9 cellular contexts compared by ENCODE assay signal in the genomic region with DNA sequence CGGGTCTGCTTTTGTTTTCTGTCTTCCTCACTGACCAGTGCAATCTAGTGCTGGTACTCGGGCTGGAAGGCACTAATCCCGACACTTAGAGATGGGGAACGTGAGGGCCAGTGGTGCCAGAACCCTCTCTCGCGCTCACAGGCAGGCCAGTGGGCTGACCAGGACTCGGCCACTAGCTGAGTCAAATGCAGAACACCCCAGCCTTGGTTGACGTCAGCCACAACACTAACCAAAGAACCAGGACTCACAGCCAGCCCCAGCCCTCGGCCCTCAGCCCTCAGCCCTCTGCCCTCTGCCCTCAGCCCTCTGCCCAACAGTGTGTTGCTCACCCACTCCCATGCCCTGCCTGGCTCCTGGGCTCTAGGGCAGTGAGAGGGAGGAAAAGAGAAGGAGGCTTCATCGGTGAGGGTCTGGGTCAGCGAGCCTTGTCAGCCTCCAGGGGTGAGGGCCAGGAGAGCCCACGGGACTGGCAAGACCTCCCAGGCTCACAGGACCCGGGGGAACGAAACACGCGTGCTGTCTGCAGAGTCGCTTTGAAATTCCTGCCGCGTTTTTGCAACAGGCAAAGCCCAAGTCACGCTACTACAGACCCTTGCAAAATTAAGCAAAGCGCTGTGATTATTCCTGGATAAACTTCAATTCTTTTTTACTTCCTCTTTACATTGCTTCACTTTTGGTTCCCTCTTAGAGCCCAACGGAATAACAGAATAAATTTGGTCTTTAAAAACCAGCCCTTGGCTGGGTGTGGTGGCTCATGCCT. TPM values are rescaled to one million over a fixed set of nuclear protein-coding genes. Genes with fewer than 3 reads are reported as not detected.
DNase-seq lines count a peak whose midpoint lies in the region; ATAC-seq and TF ChIP-seq lines count a peak whose summit lies in the region.
"Had no signal": no experiment of that assay in that cellular context is flagged by ENCODE, and none has a peak within 500 bp of the region (broad histone marks: within the 10 kb centered on the region; RNA-seq: fewer than 3 reads in every experiment).

No MANE protein-coding gene starts in this region.

- peak overlapping the region; percentile 26; the same call in 1 of the 2 replicates for H3K27ac ChIP-seq in BLaER1
- H3K27ac ChIP-seq in RWPE2 (ENCODE audit: poor library complexity, severe bottlenecking) = peak overlapping the region; percentile 47
- peak overlapping the region; percentile 71 for H3K27ac ChIP-seq in fibroblast of lung (ENCODE audit: insufficient read depth, low read length)

- H3K36me3 ChIP-seq in BLaER1 (peaks cover 56% of the 10 kb centered on the region), RWPE2 (ENCODE audit: low read depth) (peaks cover 13% of the 10 kb centered on the region), fibroblast of lung (ENCODE audit: control insufficient read depth, insufficient read depth, low read length) (no peaks in the 10 kb centered on the region)

- H3K9me3 Mint-ChIP-seq in osteocyte (ENCODE audit: unreplicated experiment) = no peaks in the 10 kb centered on the region
- H3K9me3 Mint-ChIP-seq: nephron progenitor cell had no signal

- H3K4me3 Mint-ChIP-seq in osteocyte (ENCODE audit: unreplicated experiment) = peak overlapping the region; percentile 64
- H3K4me3 Mint-ChIP-seq: nephron progenitor cell had no signal

- H3K4me2 ChIP-seq in BLaER1 (peak overlapping the region; percentile 58), fibroblast of lung (ENCODE audit: extremely low read depth, insufficient read depth, low read length) (peak overlapping the region; percentile 79)

- no peaks in the 10 kb centered on the region for H3K27me3 Mint-ChIP-seq in osteocyte (ENCODE audit: unreplicated experiment)

- H3K9me3 ChIP-seq in BLaER1 (no peaks in the 10 kb centered on the region), RWPE2 (ENCODE audit: severe bottlenecking) (no peaks in the 10 kb centered on the region), fibroblast of lung (ENCODE audit: control insufficient read depth, insufficient read depth, low read depth, low read length) (no peaks in the 10 kb centered on the region)

- H3K4me3 ChIP-seq in BLaER1 = no peak overlapping the region
- H3K4me3 ChIP-seq in RWPE2 (ENCODE audit: severe bottlenecking) = peak overlapping the region; percentile 10
- peak overlapping the region; percentile 27 to 57 (median 35) for H3K4me3 ChIP-seq in fibroblast of lung (replicated peaks in 1 of 4; ENCODE audit: control extremely low read depth in 1 of 4, insufficient read depth in 1 of 4, low read depth in 3 of 4, low read length in 4 of 4)

- H3K27me3 ChIP-seq in BLaER1 (no peaks in the 10 kb centered on the region), RWPE2 (ENCODE audit: insufficient read depth, poor library complexity, severe bottlenecking) (no peaks in the 10 kb centered on the region), fibroblast of lung (ENCODE audit: control insufficient read depth, insufficient read depth, low read length) (no peaks in the 10 kb centered on the region)

- peak; percentile 47 for DNase-seq in RWPE2 (ENCODE audit: low spot score)
- DNase-seq in fibroblast of lung (ENCODE audit: low read depth in 2 of 2) = peak; percentile 66 to 76
- DNase-seq in osteocyte (ENCODE audit: extremely low spot score, unreplicated experiment) = no peak
- DNase-seq in NCI-H2029 (lab: John Stamatoyannopoulos, UW) = no peak
- no peak for DNase-seq in NCI-H2196 treated with DMSO at 0.1 percent for 48 hours (lab: John Stamatoyannopoulos, UW; ENCODE audit: unreplicated experiment)
- DNase-seq in NCI-H128 (lab: John Stamatoyannopoulos, UW; ENCODE audit: unreplicated experiment) = no peak

- H2AFZ ChIP-seq in fibroblast of lung (ENCODE audit: low read length) = peak overlapping the region; percentile 31

- peaks cover 56% of the 10 kb centered on the region for H3K4me1 Mint-ChIP-seq in osteocyte (ENCODE audit: unreplicated experiment)

- H3K27ac Mint-ChIP-seq in osteocyte (ENCODE audit: unreplicated experiment) = peak overlapping the region; percentile 91

- TF ChIP-seq CTCF in RWPE2 (IDR thresholded peaks at IDR 0.05; ENCODE audit: poor library complexity, severe bottlenecking) (no peak), fibroblast of lung (conservative IDR thresholded peaks at IDR 0.05 in 1 of 2, IDR thresholded peaks at IDR 0.05 in 1 of 2; ENCODE audit: low read depth in 1 of 2, low read length in 2 of 2) (no peak), osteocyte (IDR thresholded peaks at IDR 0.05) (no peak)

- H3K9ac ChIP-seq in BLaER1 (0 out of 2 replicates have a peak overlapping the region, but pooled peaks have one; percentile 19), fibroblast of lung (ENCODE audit: insufficient read depth, low read length) (peak overlapping the region; percentile 41)

- peaks cover 39% of the 10 kb centered on the region for H3K4me1 ChIP-seq in BLaER1
- peaks cover 8% of the 10 kb centered on the region for H3K4me1 ChIP-seq in RWPE2 (ENCODE audit: insufficient read depth, poor library complexity, severe bottlenecking)
- peaks cover 31% of the 10 kb centered on the region for H3K4me1 ChIP-seq in fibroblast of lung (ENCODE audit: control insufficient read depth, extremely low read depth, insufficient read depth, low read length)

- H4K20me1 ChIP-seq in BLaER1 = peaks cover 100% of the 10 kb centered on the region
- peaks cover 4% of the 10 kb centered on the region for H4K20me1 ChIP-seq in fibroblast of lung (ENCODE audit: control insufficient read depth, extremely low read depth, insufficient read depth, low read length)

- H3K36me3 Mint-ChIP-seq in osteocyte (ENCODE audit: unreplicated experiment) = peaks cover 2% of the 10 kb centered on the region

- peak; percentile 11 for ATAC-seq in RWPE2 (ENCODE audit: low read depth)
- ATAC-seq in HG03139 (IDR thresholded peaks at IDR 0.05; ENCODE audit: unreplicated experiment) = no peak

- H3K79me2 ChIP-seq in fibroblast of lung (ENCODE audit: control insufficient read depth, insufficient read depth, low read length) = no peaks in the 10 kb centered on the region

RNA-seq across cellular contexts. Expression of a gene that starts 27.5 kb away (rescaled TPM):
- total RNA-seq in fibroblast of lung = 20.5 and 30.9 TPM in 2 replicates
- 28.2 and 38.2 TPM in 2 replicates for polyA plus RNA-seq in fibroblast of lung
- polyA plus RNA-seq in fibroblast of lung (2012) = 27.0 and 40.8 TPM in 2 replicates
- 31.9 and 49.4 TPM in 2 replicates for polyA minus RNA-seq in fibroblast of lung (ENCODE audit: low replicate concordance)
- total RNA-seq in osteocyte = 53.1 and 64.7 TPM in 2 replicates

RNA-seq across cellular contexts. Expression of a gene that starts 49.4 kb away (rescaled TPM):
- total RNA-seq in fibroblast of lung (29.2 and 32.6 TPM in 2 replicates), osteocyte (44.1 and 48.3 TPM in 2 replicates)
- polyA plus RNA-seq in fibroblast of lung = 17.4 and 33.5 TPM in 2 replicates
- polyA plus RNA-seq in fibroblast of lung (2012) = 19.4 and 30.3 TPM in 2 replicates
- 13.2 and 24.7 TPM in 2 replicates for polyA minus RNA-seq in fibroblast of lung (ENCODE audit: low replicate concordance)

Comparison
In these comparisons a context has a peak if more than half of its experiments do, and no peak if none do; other contexts are left out.
1. DNase-seq: peak in RWPE2 (single experiment) and fibroblast of lung (2 of 2); none in osteocyte (single experiment), NCI-H2029 (single experiment), NCI-H2196 treated with DMSO at 0.1 percent for 48 hours (single experiment) and NCI-H128 (single experiment).
2. Peak in every context shown above with its lines, with median percentiles within 50 percentile points of each other: H3K27ac ChIP-seq.